In genomic region chrX:32851556-32851955, GRCh38 we compare ENCODE assay signal across 6 cellular contexts.
"Had no signal": no experiment of that assay in that cellular context is flagged by ENCODE, and none has a peak within 500 bp of the region (broad histone marks: within the 10 kb centered on the region; RNA-seq: fewer than 3 reads in every experiment).

No MANE protein-coding gene starts in this region.

- DNase-seq: H9, HCEC 1CT, KBM-7 had no signal

- H3K4me3 Mint-ChIP-seq: GM23338, H9, IgD-negative memory B cell had no signal

- H3K27me3 Mint-ChIP-seq: IgD-negative memory B cell had no signal

- H3K4me1 Mint-ChIP-seq: GM23338, H9, IgD-negative memory B cell had no signal

- H3K4me3 ChIP-seq: GM23338 had no signal

- ATAC-seq: GM23338, HepG2 had no signal

- H3K9me3 Mint-ChIP-seq: GM23338 had no signal

- H3K36me3 Mint-ChIP-seq: IgD-negative memory B cell had no signal

- H3K27ac Mint-ChIP-seq: GM23338, H9, IgD-negative memory B cell had no signal
